Comparison of ENCODE assay signal across 10 cellular contexts in genomic region chr3:64684715-64685261, GRCh38. TPM values are rescaled to one million over a fixed set of nuclear protein-coding genes. Genes with fewer than 3 reads are reported as not detected.
DNase-seq lines count a peak whose midpoint lies in the region; ATAC-seq, FAIRE-seq and TF ChIP-seq lines count a peak whose summit lies in the region.
"Had no signal": no experiment of that assay in that cellular context is flagged by ENCODE, and none has a peak within 500 bp of the region (broad histone marks: within the 10 kb centered on the region; RNA-seq: fewer than 3 reads in every experiment).

No MANE protein-coding gene starts in this region.

- H3K4me1 ChIP-seq in esophagus squamous epithelium: peaks cover 0 to 57% (median 0%) of the 10 kb centered on the region in 3 donors
- H3K4me1 ChIP-seq in mesodermal cell (ENCODE audit: control insufficient read depth, insufficient read depth, low read length, poor library complexity, severe bottlenecking): peaks cover 14% of the 10 kb centered on the region
- H3K4me1 ChIP-seq in transverse colon: peaks cover 0 to 18% (median 9%) of the 10 kb centered on the region in 4 donors

- ATAC-seq in GM19463 (IDR thresholded peaks at IDR 0.05; ENCODE audit: unreplicated experiment) (no peak), HG03196 (IDR thresholded peaks at IDR 0.05; ENCODE audit: unreplicated experiment) (no peak)

- peak overlapping the region; percentile 82 to 96 (median 87) for H3K27ac ChIP-seq in esophagus squamous epithelium
- peak overlapping the region; percentile 94 for H3K27ac ChIP-seq in mesodermal cell (ENCODE audit: low read depth, low read length, severe bottlenecking)
- H3K27ac ChIP-seq in transverse colon: peak overlapping the region; percentile 90 to 96 (median 92)

- H3K36me3 ChIP-seq in esophagus squamous epithelium (peaks cover 0 to 7% (median 0%) of the 10 kb centered on the region in 3 donors), mesodermal cell (ENCODE audit: control insufficient read depth, insufficient read depth, low read length) (peaks cover 45% of the 10 kb centered on the region), transverse colon (no peaks in the 10 kb centered on the region)

- H3K4me3 ChIP-seq in esophagus squamous epithelium: peak overlapping the region; percentile 44 to 70 (median 60)
- H3K4me3 ChIP-seq in mesodermal cell (ENCODE audit: extremely low read depth, insufficient read depth, low read length, poor library complexity, severe bottlenecking): peak overlapping the region; percentile 68
- H3K4me3 ChIP-seq in transverse colon: peak overlapping the region; percentile 40 to 66 (median 58)

- H3K9me3 ChIP-seq in esophagus squamous epithelium: no peaks in the 10 kb centered on the region
- H3K9me3 ChIP-seq in mesodermal cell (ENCODE audit: control insufficient read depth, low read length): no peaks in the 10 kb centered on the region
- H3K9me3 ChIP-seq in transverse colon: no peaks in the 10 kb centered on the region

- no peak for TF ChIP-seq EP300 in transverse colon (IDR thresholded peaks at IDR 0.05; ENCODE audit: low read depth)

- H3K27me3 ChIP-seq in esophagus squamous epithelium (peaks cover 0 to 61% (median 0%) of the 10 kb centered on the region in 4 donors), transverse colon (peaks cover 23% of the 10 kb centered on the region)

- peak; percentile 10 for DNase-seq in RCC 7860 (ENCODE audit: low spot score)
- DNase-seq in esophagus squamous epithelium (lab: John Stamatoyannopoulos, UW): no peak
- peak; percentile 34 for DNase-seq in transverse colon
- DNase-seq in activated CD4-positive, alpha-beta T cell treated with anti-CD3 and anti-CD28 coated beads for 1 hour: no peak
- no peak for DNase-seq in GM19239 (ENCODE audit: insufficient read length, low spot score)
- DNase-seq: activated B cell treated with CpG ODN at 0.5 μM for 24 hours had no signal

- 13 to 27% methylated on average over 11 to 18 of the region's 22 CpGs for WGBS in esophagus squamous epithelium, 2 donors
- 0 to 21% methylated on average over 3 to 11 of the region's 22 CpGs for WGBS in mesodermal cell (ENCODE audit: insufficient coverage in 2 of 2), 2 experiments
- 11 to 22% methylated on average over 4 to 22 of the region's 22 CpGs for WGBS in transverse colon (ENCODE audit: low coverage in 1 of 2), 2 donors

- in situ Hi-C loops in transverse colon (cut with MboI; ENCODE audit: low pct_ligation_motif_present in 1 of 4, low pct_unique_long_range_greater_than_20kb in 1 of 4, low sequenced_read_pairs in 3 of 4): loop anchor here in 1 of 4 donors (25.0 kb wide), 1 partner anchor 728 kb away; no protein-coding TSS in a partner anchor

- TF ChIP-seq CTCF in esophagus squamous epithelium (IDR thresholded peaks at IDR 0.05) (no peak), transverse colon (IDR thresholded peaks at IDR 0.05) (no peak)

- FAIRE-seq in RCC 7860 (lab: Jason Lieb, UNC): no peak
- no peak for FAIRE-seq in GM19239 (lab: Jason Lieb, UNC)

- intact Hi-C loops in esophagus squamous epithelium (cut with DNase I): loop anchor here (10.0 kb wide), 1 partner anchor 150 kb away; no protein-coding TSS in a partner anchor
- intact Hi-C loops in transverse colon (cut with DNase I; ENCODE audit: low total_unique reads): loop anchor here (5.0 to 10.0 kb wide), 2 partner anchors 150 to 163 kb away; no protein-coding TSS in a partner anchor

- TF ChIP-seq POLR2A in esophagus squamous epithelium (IDR thresholded peaks at IDR 0.05): peak in 2 of 4 donors; percentile 23 to 48
- peak; percentile 54 for TF ChIP-seq POLR2A in transverse colon (IDR thresholded peaks at IDR 0.05)

RNA-seq across cellular contexts. Expression of gene ADAMTS9, which starts 3.0 kb away (rescaled TPM):
- total RNA-seq in esophagus squamous epithelium: 10 to 100 TPM in 1 of 4 donors, 1 to 10 TPM in 3; 3.1 to 15.1 (median 5.9) TPM
- 100 TPM for polyA plus RNA-seq in mesodermal cell (2013, experiment 1 of 2)
- 101 TPM for polyA plus RNA-seq in mesodermal cell (2013, experiment 2 of 2)
- total RNA-seq in transverse colon: 10 to 100 TPM in 2 of 4 donors, 1 to 10 TPM in 2; 6.3 to 20.1 (median 13.0) TPM
- total RNA-seq: activated B cell treated with CpG ODN at 0.5 μM for 24 hours had no signal
- polyA plus RNA-seq: IgD-negative memory B cell had no signal

Comparison
In these comparisons a context has a peak if more than half of its experiments do, and no peak if none do; other contexts are left out.
1. DNase-seq: peak in RCC 7860 (single experiment) and transverse colon (single experiment); none in esophagus squamous epithelium (single experiment), activated CD4-positive, alpha-beta T cell treated with anti-CD3 and anti-CD28 coated beads for 1 hour (single experiment) and GM19239 (single experiment).
2. Peak in every context shown above with its lines, with median percentiles within 50 percentile points of each other: H3K27ac ChIP-seq and H3K4me3 ChIP-seq.